19 cellular contexts compared by ENCODE assay signal in the genomic region with DNA sequence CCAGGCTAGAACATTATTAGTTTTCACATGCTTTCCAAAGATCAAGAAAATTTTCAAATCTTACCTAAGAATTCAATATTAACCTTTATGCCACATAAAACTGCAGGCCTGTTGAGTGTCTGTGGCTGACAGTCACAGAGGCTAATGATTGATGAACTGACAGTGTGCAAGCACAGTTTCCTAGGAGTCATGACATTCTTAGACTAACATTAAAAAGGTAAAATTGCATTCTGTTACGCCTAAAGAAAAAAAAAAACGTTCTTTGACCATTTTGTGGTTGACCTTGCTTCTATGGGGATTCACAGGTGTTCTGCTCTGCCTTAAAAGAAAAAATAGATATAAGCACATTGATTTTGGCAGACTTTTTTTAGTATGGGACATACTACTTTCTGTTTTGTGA.
A peak's percentile ranks its signal among the peaks of the same experiment; 100 is the strongest.
DNase-seq lines count a peak whose midpoint lies in the region; ATAC-seq and TF ChIP-seq lines count a peak whose summit lies in the region.
"Had no signal": no experiment of that assay in that cellular context is flagged by ENCODE, and none has a peak within 500 bp of the region (broad histone marks: within the 10 kb centered on the region; RNA-seq: fewer than 3 reads in every experiment).

No MANE protein-coding gene starts in this region.

- H3K4me1 Mint-ChIP-seq in mesothelial cell of epicardium, result peaks cover 9% of the 10 kb centered on the region
- H3K4me1 Mint-ChIP-seq: CD4-positive, alpha-beta memory T cell; T-helper 17 cell had no signal

- WGBS in psoas muscle, 3 donors, result 35 to 40% (median 40%) methylated on average over 2 of the region's 2 CpGs

- H3K27ac ChIP-seq in OCI-LY3 (ENCODE audit: low read length) (no peak overlapping the region), osteoblast (ENCODE audit: low read depth, low read length) (no peak overlapping the region), psoas muscle (no peak overlapping the region)
- H3K27ac ChIP-seq: PC-9 had no signal

- TF ChIP-seq CTCF in OCI-LY3 (IDR thresholded peaks at IDR 0.05; ENCODE audit: low read depth, low read length) (no peak), mesothelial cell of epicardium (IDR thresholded peaks at IDR 0.05; ENCODE audit: unreplicated experiment) (no peak), osteoblast (IDR thresholded peaks at IDR 0.05; ENCODE audit: extremely low read depth, low read depth, low read length) (no peak), psoas muscle (IDR thresholded peaks at IDR 0.05) (no peak)

- no peaks in the 10 kb centered on the region for H3K27me3 Mint-ChIP-seq in mesothelial cell of epicardium (ENCODE audit: low read depth)
- H3K27me3 Mint-ChIP-seq: CD4-positive, alpha-beta memory T cell; T-helper 17 cell had no signal

- peak; percentile 54 for ATAC-seq in GM18498 (IDR thresholded peaks at IDR 0.05; ENCODE audit: unreplicated experiment)
- peak; percentile 58 for ATAC-seq in HG03175 (IDR thresholded peaks at IDR 0.05; ENCODE audit: unreplicated experiment)
- no peak for ATAC-seq in sciatic nerve
- ATAC-seq in psoas muscle, result no peak
- ATAC-seq: T-helper 17 cell had no signal

- H3K27ac Mint-ChIP-seq in mesothelial cell of epicardium, result peak overlapping the region; percentile 21
- H3K27ac Mint-ChIP-seq: CD4-positive, alpha-beta memory T cell; T-helper 17 cell had no signal

- H3K9ac ChIP-seq in OCI-LY3 (ENCODE audit: low read length), result no peak overlapping the region

- intact Hi-C loops in sciatic nerve (cut with DNase I) (no loop called here), psoas muscle (cut with DNase I) (no loop called here)

- no peaks in the 10 kb centered on the region for H3K27me3 ChIP-seq in OCI-LY3 (ENCODE audit: low read depth, low read length)
- H3K27me3 ChIP-seq in osteoblast (ENCODE audit: insufficient read depth, low read length), result no peaks in the 10 kb centered on the region
- H3K27me3 ChIP-seq in psoas muscle (ENCODE audit: insufficient read depth in 3 of 3, low read length in 2 of 3), result no peaks in the 10 kb centered on the region
- H3K27me3 ChIP-seq: BE2C had no signal

- DNase-seq in mesothelial cell of epicardium (ENCODE audit: low spot score in 2 of 2, unreplicated experiment in 2 of 2) (no peak), osteoblast (ENCODE audit: insufficient read length, low spot score, missing footprints) (no peak), sciatic nerve (ENCODE audit: low spot score) (no peak), psoas muscle (no peak)
- DNase-seq: BE2C; CD4-positive, alpha-beta memory T cell; HCEC 1CT; Kasumi-1; NCI-H1436 treated with DMSO at 0.1 percent for 48 hours; NCI-H2081; NCI-H2227 treated with DMSO at 0.1 percent for 48 hours; NCI-H524 treated with DMSO at 0.1 percent for 48 hours; NK-92 treated with Interleukin-12 subunit alpha and Interleukin-12 subunit beta, amount 100 ng/mL, for 24 hours; PC-9; SHP77; T-helper 17 cell had no signal

- H3K4me3 Mint-ChIP-seq in mesothelial cell of epicardium, result no peak overlapping the region
- H3K4me3 Mint-ChIP-seq: CD4-positive, alpha-beta memory T cell; T-helper 17 cell had no signal

- H4K20me1 ChIP-seq in OCI-LY3 (ENCODE audit: insufficient read depth, low read length) (no peaks in the 10 kb centered on the region), osteoblast (ENCODE audit: insufficient read depth, low read length) (no peaks in the 10 kb centered on the region)

- H3K79me2 ChIP-seq in OCI-LY3 (ENCODE audit: low read length) (no peaks in the 10 kb centered on the region), osteoblast (ENCODE audit: insufficient read depth, low read length) (no peaks in the 10 kb centered on the region)

- H3K9me3 Mint-ChIP-seq in mesothelial cell of epicardium, result peaks cover 5% of the 10 kb centered on the region

- H3K9me3 ChIP-seq in OCI-LY3 (ENCODE audit: insufficient read depth, low read length), result no peaks in the 10 kb centered on the region
- H3K9me3 ChIP-seq in osteoblast (ENCODE audit: low read depth, low read length), result no peaks in the 10 kb centered on the region
- H3K9me3 ChIP-seq in psoas muscle, result no peaks in the 10 kb centered on the region
- H3K9me3 ChIP-seq: BE2C had no signal

- H3K4me3 ChIP-seq in OCI-LY3 (ENCODE audit: low read length) (no peak overlapping the region), osteoblast (ENCODE audit: insufficient read depth, low read length) (no peak overlapping the region), psoas muscle (no peak overlapping the region)
- H3K4me3 ChIP-seq: PC-9 had no signal

- 0 out of 2 replicates have a peak, but pooled peaks cover 3% of the 10 kb centered on the region for H3K4me1 ChIP-seq in OCI-LY3 (ENCODE audit: low read length)
- no peaks in the 10 kb centered on the region for H3K4me1 ChIP-seq in osteoblast (ENCODE audit: insufficient read depth, low read length)
- H3K4me1 ChIP-seq in psoas muscle, result no peaks in the 10 kb centered on the region

- H3K36me3 ChIP-seq in OCI-LY3 (replicated peaks; ENCODE audit: low read depth, low read length) (no peaks in the 10 kb centered on the region), osteoblast (ENCODE audit: insufficient read depth, low read length) (no peaks in the 10 kb centered on the region), psoas muscle (ENCODE audit: insufficient read depth in 1 of 2, low read depth in 1 of 2) (no peaks in the 10 kb centered on the region)
- H3K36me3 ChIP-seq: BE2C had no signal

- peaks cover 1% of the 10 kb centered on the region for H3K36me3 Mint-ChIP-seq in mesothelial cell of epicardium
- H3K36me3 Mint-ChIP-seq: CD4-positive, alpha-beta memory T cell had no signal

- H3K4me2 ChIP-seq in OCI-LY3 (ENCODE audit: low read length) (peak overlapping the region; percentile 31), osteoblast (ENCODE audit: insufficient read depth, low read length) (no peak overlapping the region)
- H3K4me2 ChIP-seq: PC-9 had no signal

- H2AFZ ChIP-seq in OCI-LY3 (ENCODE audit: low read depth, low read length) (peak overlapping the region; percentile 32; the same call in 1 of the 2 replicates), osteoblast (ENCODE audit: low read length) (no peak overlapping the region)
- H2AFZ ChIP-seq: PC-9 had no signal

Comparison
In these comparisons a context has a peak if more than half of its experiments do, and no peak if none do; other contexts are left out.
1. ATAC-seq: peak in GM18498 (single experiment) and HG03175 (single experiment); none in sciatic nerve (single experiment) and psoas muscle (0 of 4).